Comparison of ENCODE assay signal across 22 cellular contexts in genomic region chr5:116280149-116280803, GRCh38.
A peak's percentile ranks its signal among the peaks of the same experiment; 100 is the strongest.
DNase-seq lines count a peak whose midpoint lies in the region; ATAC-seq, FAIRE-seq and TF ChIP-seq lines count a peak whose summit lies in the region.
"Had no signal": no experiment of that assay in that cellular context is flagged by ENCODE, and none has a peak within 500 bp of the region (broad histone marks: within the 10 kb centered on the region; RNA-seq: fewer than 3 reads in every experiment).

No MANE protein-coding gene starts in this region.

- H4K8ac ChIP-seq in H1 (ENCODE audit: extremely low read depth, insufficient read depth, low read length): no peak overlapping the region

- FAIRE-seq in HepG2 (lab: Jason Lieb, UNC) (no peak), H1 (lab: Jason Lieb, UNC) (no peak)
- FAIRE-seq: A549, D721Med, GM19239 had no signal

- DNase-seq in HepG2 (ENCODE audit: low spot score) (no peak), H1 (ENCODE audit: low read depth in 1 of 2, low spot score in 2 of 2) (no peak), foreskin keratinocyte (no peak), lower leg skin (ENCODE audit: low spot score in 2 of 2) (no peak)
- DNase-seq: ACHN; AML-193; BE2C; CD4-positive, alpha-beta T cell; CD8-positive, alpha-beta memory T cell; DMS 273 treated with DMSO at 0.1 percent for 48 hours; DMS79 treated with DMSO at 0.1 percent for 48 hours; GOT3; H7; HCEC 1CT had no signal

- H2BK15ac ChIP-seq in H1 (ENCODE audit: low read length): no peak overlapping the region

- no peak overlapping the region for H2BK5ac ChIP-seq in H1 (ENCODE audit: low read depth, low read length)

- H3K23me2 ChIP-seq in H1 (ENCODE audit: low read depth, low read length): no peaks in the 10 kb centered on the region

- H3K4me2 ChIP-seq in HepG2 (ENCODE audit: low read depth, low read length): no peak overlapping the region
- no peak overlapping the region for H3K4me2 ChIP-seq in H1 (ENCODE audit: insufficient read depth in 1 of 2, low read depth in 2 of 2, low read length in 2 of 2)
- H3K4me2 ChIP-seq: A549 had no signal

- no peak overlapping the region for H3K56ac ChIP-seq in H1 (replicated peaks; ENCODE audit: insufficient read length, low read depth, low read length)

- ATAC-seq in HepG2: no peak
- ATAC-seq in foreskin keratinocyte: no peak
- ATAC-seq in GM21717 (IDR thresholded peaks at IDR 0.05; ENCODE audit: unreplicated experiment): no peak
- ATAC-seq: A549 had no signal

- no peaks in the 10 kb centered on the region for H3K27me3 ChIP-seq in liver (ENCODE audit: control insufficient read depth in 4 of 4, insufficient read depth in 4 of 4, low read length in 3 of 4)
- H3K27me3 ChIP-seq in HepG2 (ENCODE audit: control insufficient read depth in 1 of 2, insufficient read depth in 2 of 2, low read length in 2 of 2): no peaks in the 10 kb centered on the region
- H3K27me3 ChIP-seq in H1 (replicated peaks in 1 of 4; ENCODE audit: control insufficient read depth in 3 of 4, extremely low read depth in 1 of 4, insufficient read depth in 3 of 4, low read length in 3 of 4): no peaks in the 10 kb centered on the region
- no peaks in the 10 kb centered on the region for H3K27me3 ChIP-seq in neutrophil
- H3K27me3 ChIP-seq in foreskin keratinocyte: no peaks in the 10 kb centered on the region
- H3K27me3 ChIP-seq: BE2C; BLaER1 treated with 17β-estradiol and CSF1 and Interleukin-3, amounts not matched to agents 10 nM and 100 nM had no signal

- H3K27ac ChIP-seq in liver (ENCODE audit: low read depth in 1 of 2, low read length in 2 of 2) (peak overlapping the region; percentile 11 to 44), HepG2 (ENCODE audit: extremely low read length, insufficient read depth, low read length) (no peak overlapping the region), H1 (ENCODE audit: low read depth, low read length) (no peak overlapping the region), neutrophil (peak overlapping the region; percentile 54), foreskin keratinocyte (no peak overlapping the region)
- H3K27ac ChIP-seq: 22Rv1; A549; BLaER1 treated with 17β-estradiol and CSF1 and Interleukin-3, amounts not matched to agents 10 nM and 100 nM had no signal

- no peak overlapping the region for H2BK12ac ChIP-seq in H1 (ENCODE audit: low read depth, low read length)

- H2AFZ ChIP-seq in HepG2 (ENCODE audit: low read length): no peak overlapping the region
- H2AFZ ChIP-seq in H1 (ENCODE audit: low read length): no peak overlapping the region

- no peak overlapping the region for H4K5ac ChIP-seq in H1 (ENCODE audit: insufficient read length, low read depth, low read length)

- peaks cover 0 to 10% (median 3%) of the 10 kb centered on the region in 4 donors for H3K9me3 ChIP-seq in liver (ENCODE audit: control insufficient read depth in 4 of 4, low read length in 3 of 4)
- peaks cover 11% of the 10 kb centered on the region for H3K9me3 ChIP-seq in HepG2 (ENCODE audit: low read length)
- peaks cover 0 to 6% of the 10 kb centered on the region in 2 experiments; a peak in 1 of 4 replicates for H3K9me3 ChIP-seq in H1 (ENCODE audit: insufficient read depth in 2 of 2, low read depth in 1 of 2, low read length in 1 of 2)
- H3K9me3 ChIP-seq in neutrophil: peaks cover 11% of the 10 kb centered on the region
- H3K9me3 ChIP-seq: BE2C had no signal

- no peak overlapping the region for H4K91ac ChIP-seq in H1 (replicated peaks; ENCODE audit: insufficient read length, low read length)

- H3K79me2 ChIP-seq in HepG2 (ENCODE audit: insufficient read depth, low read length) (no peaks in the 10 kb centered on the region), H1 (ENCODE audit: control insufficient read depth in 1 of 2, insufficient read depth in 2 of 2, low read length in 2 of 2) (no peaks in the 10 kb centered on the region)

- no peak overlapping the region for H3K18ac ChIP-seq in H1 (ENCODE audit: extremely low read depth, low read length)

- no peak overlapping the region for H2BK120ac ChIP-seq in H1 (replicated peaks; ENCODE audit: low read depth, low read length)

- CTCF ChIA-PET in HepG2 (lab: Yijun Ruan, JAX; ENCODE audit: low intra/inter-chr PET ratio, low total read pairs) (no interaction called here), H1 (lab: Charles Lee; ENCODE audit: partially characterized antibody) (interaction anchor here (5.4 kb wide), 1 partner anchor 9 kb away, joined by 31 read pairs; no protein-coding TSS in a partner anchor)

- H3K79me1 ChIP-seq in H1 (ENCODE audit: low read depth, low read length): no peaks in the 10 kb centered on the region

- H2AK5ac ChIP-seq in H1 (ENCODE audit: low read depth, low read length): no peak overlapping the region

- no peak overlapping the region for H2BK20ac ChIP-seq in H1 (ENCODE audit: low read length)

- TF ChIP-seq EP300 in HepG2 (IDR thresholded peaks at IDR 0.05; ENCODE audit: low read depth in 2 of 2, low read length in 2 of 2) (no peak), HepG2 (CRISPR knock-in tag; IDR thresholded peaks at IDR 0.05; ENCODE audit: borderline replicate concordance) (no peak), H1 (IDR thresholded peaks at IDR 0.05; ENCODE audit: borderline replicate concordance in 1 of 2, low read depth in 2 of 2, low read length in 2 of 2) (no peak)

- H3K14ac ChIP-seq in H1 (ENCODE audit: insufficient read length): no peak overlapping the region

- H3K9ac ChIP-seq in liver (ENCODE audit: low read depth in 1 of 2, low read length in 2 of 2) (no peak overlapping the region), HepG2 (ENCODE audit: insufficient read depth, low read depth, low read length) (no peak overlapping the region), H1 (replicated peaks in 1 of 4; ENCODE audit: extremely low read depth in 1 of 4, low read depth in 3 of 4, low read length in 3 of 4) (no peak overlapping the region)
- H3K9ac ChIP-seq: BLaER1 treated with 17β-estradiol and CSF1 and Interleukin-3, amounts not matched to agents 10 nM and 100 nM had no signal

- H3K23ac ChIP-seq in H1 (ENCODE audit: insufficient read length): peak overlapping the region; percentile 65

- TF ChIP-seq POLR2A in HepG2 (IDR thresholded peaks at IDR 0.05; ENCODE audit: insufficient read depth in 1 of 2, low read depth in 2 of 2, low read length in 2 of 2) (no peak), H1 (IDR thresholded peaks at IDR 0.05; ENCODE audit: control extremely low read depth in 1 of 2, low read depth in 2 of 2, low read length in 2 of 2) (no peak), lower leg skin (IDR thresholded peaks at IDR 0.05) (no peak)

- POLR2A ChIA-PET in HepG2 (lab: Yijun Ruan, JAX) (no interaction called here), H1 (lab: Charles Lee; ENCODE audit: partially characterized antibody) (no interaction called here)

- peak; percentile 30 to 50 for TF ChIP-seq RAD21 in liver (IDR thresholded peaks at IDR 0.05)
- TF ChIP-seq RAD21 in HepG2 (CRISPR knock-in tag; IDR thresholded peaks at IDR 0.05): no peak
- no peak for TF ChIP-seq RAD21 in H1 (IDR thresholded peaks at IDR 0.05 in 1 of 2, conservative IDR thresholded peaks at IDR 0.05 in 1 of 2; ENCODE audit: low read depth in 2 of 2, low read length in 2 of 2)

- intact Hi-C loops in HepG2 (cut with micrococcal nuclease; ENCODE audit: unreplicated experiment): no loop called here
- intact Hi-C loops in lower leg skin (cut with DNase I; ENCODE audit: low total_unique reads): no loop called here

- H3K4ac ChIP-seq in H1 (replicated peaks; ENCODE audit: insufficient read length, low read depth, low read length): no peak overlapping the region

- no peak for TF ChIP-seq CTCF in liver (IDR thresholded peaks at IDR 0.05; ENCODE audit: low read depth, low read length, missing input control)
- no peak for TF ChIP-seq CTCF in HepG2 (CRISPR knock-in tag; IDR thresholded peaks at IDR 0.05)
- TF ChIP-seq CTCF in H1 (IDR thresholded peaks at IDR 0.05; ENCODE audit: control extremely low read depth in 1 of 3, insufficient read depth in 1 of 3, low read depth in 1 of 3, low read length in 3 of 3): no peak
- TF ChIP-seq CTCF in neutrophil (IDR thresholded peaks at IDR 0.05): no peak
- TF ChIP-seq CTCF in foreskin keratinocyte (conservative IDR thresholded peaks at IDR 0.05): no peak
- no peak for TF ChIP-seq CTCF in lower leg skin (IDR thresholded peaks at IDR 0.05)

- in situ Hi-C loops in HepG2 (cut with HindIII; ENCODE audit: extremely low pct_ligation_motif_present, low pct_unique_long_range_greater_than_20kb): no loop called here

- H3K36me3 ChIP-seq in liver (ENCODE audit: control insufficient read depth in 4 of 4, insufficient read depth in 3 of 4, low read depth in 1 of 4, low read length in 3 of 4) (no peaks in the 10 kb centered on the region), HepG2 (replicated peaks in 1 of 2; ENCODE audit: control insufficient read depth in 1 of 2, insufficient read depth in 2 of 2, low read length in 2 of 2) (no peaks in the 10 kb centered on the region; a peak in 1 of 5 replicates), H1 (ENCODE audit: control insufficient read depth in 2 of 4, insufficient read depth in 4 of 4, low read length in 3 of 4) (no peaks in the 10 kb centered on the region; a peak in 1 of 8 replicates), neutrophil (no peaks in the 10 kb centered on the region)
- H3K36me3 ChIP-seq: BE2C had no signal

- H3K4me1 ChIP-seq in liver (ENCODE audit: control insufficient read depth in 4 of 4, insufficient read depth in 4 of 4, low read length in 3 of 4): peaks cover 0 to 23% (median 8%) of the 10 kb centered on the region in 4 donors
- H3K4me1 ChIP-seq in HepG2 (ENCODE audit: insufficient read depth, low read length): no peaks in the 10 kb centered on the region
- H3K4me1 ChIP-seq in H1 (replicated peaks in 1 of 4; ENCODE audit: control insufficient read depth in 3 of 4, insufficient read depth in 4 of 4, low read length in 3 of 4): no peaks in the 10 kb centered on the region
- H3K4me1 ChIP-seq in neutrophil (ENCODE audit: control insufficient read depth in 1 of 2, insufficient read depth in 1 of 2, low read depth in 1 of 2, low read length in 1 of 2): peaks cover 0 to 11% of the 10 kb centered on the region in 2 experiments
- no peaks in the 10 kb centered on the region for H3K4me1 ChIP-seq in foreskin keratinocyte
- H3K4me1 ChIP-seq: A549; BE2C; BLaER1 treated with 17β-estradiol and CSF1 and Interleukin-3, amounts not matched to agents 10 nM and 100 nM had no signal

- no peak overlapping the region for H3K4me3 ChIP-seq in liver (ENCODE audit: low read depth in 1 of 3, low read length in 3 of 3)
- H3K4me3 ChIP-seq in HepG2 (replicated peaks in 1 of 3; ENCODE audit: insufficient read depth in 1 of 3, low read depth in 2 of 3, low read length in 3 of 3): no peak overlapping the region
- H3K4me3 ChIP-seq in H1 (ENCODE audit: extremely low read depth in 1 of 4, insufficient read depth in 2 of 4, low read depth in 3 of 4, low read length in 4 of 4): no peak overlapping the region
- no peak overlapping the region for H3K4me3 ChIP-seq in neutrophil (ENCODE audit: low read depth in 1 of 2, low read length in 1 of 2)
- no peak overlapping the region for H3K4me3 ChIP-seq in lower leg skin (ENCODE audit: low read depth, poor library complexity, severe bottlenecking)
- H3K4me3 ChIP-seq: A549; BLaER1 treated with 17β-estradiol and CSF1 and Interleukin-3, amounts not matched to agents 10 nM and 100 nM had no signal

- no TSS peak for BruUV-seq in HepG2 (replicated peaks; lab: Mats Ljungman, UMichigan)

- WGBS in liver: 43% methylated on average over 5 of the region's 5 CpGs
- WGBS in HepG2 (ENCODE audit: low lambda C conversion rate): 96% methylated on average over 5 of the region's 5 CpGs
- 71% methylated on average over 5 of the region's 5 CpGs; no CpG with 5 or more reads in 1 of the 2 experiments for WGBS in H1 (ENCODE audit: extremely low coverage in 1 of 2, insufficient coverage in 1 of 2, insufficient read length in 1 of 2, insufficient replicate concordance in 2 of 2, low coverage in 1 of 2, low lambda C conversion rate in 2 of 2, missing lambda C conversion rate in 1 of 2), 2 experiments
- 92 to 94% methylated on average over 5 of the region's 5 CpGs for WGBS in lower leg skin, 2 donors

- no peaks in the 10 kb centered on the region for H4K20me1 ChIP-seq in HepG2 (ENCODE audit: insufficient read depth, low read length)
- H4K20me1 ChIP-seq in H1 (replicated peaks in 1 of 2; ENCODE audit: control insufficient read depth in 1 of 2, insufficient read depth in 2 of 2, low read length in 2 of 2): no peaks in the 10 kb centered on the region
- H4K20me1 ChIP-seq: BLaER1 treated with 17β-estradiol and CSF1 and Interleukin-3, amounts not matched to agents 10 nM and 100 nM had no signal

Comparison
In these comparisons a context has a peak if more than half of its experiments do, and no peak if none do; other contexts are left out.
1. H3K27ac ChIP-seq: peak in liver (2 of 2) and neutrophil (single experiment); none in HepG2 (single experiment), H1 (single experiment) and foreskin keratinocyte (single experiment).